2 cellular contexts compared by ENCODE assay signal in the genomic region with DNA sequence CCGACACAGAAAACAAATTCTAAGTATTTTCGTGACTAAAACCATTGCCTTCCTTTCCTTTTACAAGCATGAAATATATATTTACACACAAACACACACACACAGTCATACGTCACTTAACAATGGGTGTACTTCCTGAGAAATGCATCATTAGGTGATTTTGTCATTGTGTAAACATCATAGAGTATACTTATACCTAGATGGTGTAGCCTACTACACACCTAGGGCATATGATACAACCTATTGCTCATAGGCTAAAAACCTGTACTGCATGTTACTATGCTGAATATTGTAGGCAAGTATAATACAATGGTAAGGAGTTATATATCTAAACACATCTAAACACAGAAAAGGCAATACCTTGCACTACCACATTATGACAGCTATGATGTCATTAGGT.
A peak's percentile ranks its signal among the peaks of the same experiment; 100 is the strongest.
TF ChIP-seq lines count a peak whose summit lies in the region.

No MANE protein-coding gene starts in this region.

TF ChIP-seq in HepG2, 621 proteins besides CTCF, POLR2A, EP300 and RAD21:
- TF ChIP-seq, protein P1, sequence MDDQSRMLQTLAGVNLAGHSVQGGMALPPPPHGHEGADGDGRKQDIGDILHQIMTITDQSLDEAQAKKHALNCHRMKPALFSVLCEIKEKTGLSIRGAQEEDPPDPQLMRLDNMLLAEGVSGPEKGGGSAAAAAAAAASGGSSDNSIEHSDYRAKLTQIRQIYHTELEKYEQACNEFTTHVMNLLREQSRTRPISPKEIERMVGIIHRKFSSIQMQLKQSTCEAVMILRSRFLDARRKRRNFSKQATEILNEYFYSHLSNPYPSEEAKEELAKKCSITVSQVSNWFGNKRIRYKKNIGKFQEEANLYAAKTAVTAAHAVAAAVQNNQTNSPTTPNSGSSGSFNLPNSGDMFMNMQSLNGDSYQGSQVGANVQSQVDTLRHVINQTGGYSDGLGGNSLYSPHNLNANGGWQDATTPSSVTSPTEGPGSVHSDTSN (CRISPR knock-in tag; IDR thresholded peaks at IDR 0.05; ENCODE audit: borderline replicate concordance), result no peak
- TF ChIP-seq CREB1 (IDR thresholded peaks at IDR 0.05), result peak; percentile 11; the same call in 1 of the 2 replicates
- TF ChIP-seq CREB1 (CRISPR knock-in tag; IDR thresholded peaks at IDR 0.05), result no peak
- TF ChIP-seq ZSCAN22 (CRISPR knock-in tag; IDR thresholded peaks at IDR 0.05), result no peak
- TF ChIP-seq KDM5B (CRISPR knock-in tag; IDR thresholded peaks at IDR 0.05; ENCODE audit: borderline replicate concordance), result no peak
- TF ChIP-seq ZNF232 (CRISPR knock-in tag; IDR thresholded peaks at IDR 0.05; ENCODE audit: borderline replicate concordance), result no peak
- TF ChIP-seq ZNF737 (CRISPR knock-in tag; IDR thresholded peaks at IDR 0.05; ENCODE audit: borderline replicate concordance), result no peak
- TF ChIP-seq ZSCAN12 (CRISPR knock-in tag; IDR thresholded peaks at IDR 0.05), result no peak
- no peak for TF ChIP-seq ZSCAN21 (CRISPR knock-in tag; IDR thresholded peaks at IDR 0.05; ENCODE audit: borderline replicate concordance)
- peak; percentile 45 for TF ChIP-seq ATF7 (IDR thresholded peaks at IDR 0.05)
- no peak for TF ChIP-seq ATF7 (CRISPR knock-in tag; IDR thresholded peaks at IDR 0.05)

TF ChIP-seq in K562, 482 proteins besides CTCF, POLR2A, EP300 and RAD21:
- no peak for TF ChIP-seq ZFPM2 (CRISPR knock-in tag; IDR thresholded peaks at IDR 0.05)
- TF ChIP-seq HLTF (IDR thresholded peaks at IDR 0.05), result no peak
- TF ChIP-seq, protein P2, sequence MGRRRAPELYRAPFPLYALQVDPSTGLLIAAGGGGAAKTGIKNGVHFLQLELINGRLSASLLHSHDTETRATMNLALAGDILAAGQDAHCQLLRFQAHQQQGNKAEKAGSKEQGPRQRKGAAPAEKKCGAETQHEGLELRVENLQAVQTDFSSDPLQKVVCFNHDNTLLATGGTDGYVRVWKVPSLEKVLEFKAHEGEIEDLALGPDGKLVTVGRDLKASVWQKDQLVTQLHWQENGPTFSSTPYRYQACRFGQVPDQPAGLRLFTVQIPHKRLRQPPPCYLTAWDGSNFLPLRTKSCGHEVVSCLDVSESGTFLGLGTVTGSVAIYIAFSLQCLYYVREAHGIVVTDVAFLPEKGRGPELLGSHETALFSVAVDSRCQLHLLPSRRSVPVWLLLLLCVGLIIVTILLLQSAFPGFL (CRISPR knock-in tag; IDR thresholded peaks at IDR 0.05), result no peak
- TF ChIP-seq KLF6 (CRISPR knock-in tag; IDR thresholded peaks at IDR 0.05; ENCODE audit: borderline replicate concordance), result no peak
- TF ChIP-seq ZNF3 (CRISPR knock-in tag; IDR thresholded peaks at IDR 0.05), result no peak
- TF ChIP-seq ETS2 (tag; IDR thresholded peaks at IDR 0.05; ENCODE audit: borderline replicate concordance, poor library complexity, severe bottlenecking), result no peak
- TF ChIP-seq ILK (tag; IDR thresholded peaks at IDR 0.05; ENCODE audit: borderline replicate concordance, low read depth), result no peak
- no peak for TF ChIP-seq SMARCE1 (IDR thresholded peaks at IDR 0.05)
- TF ChIP-seq SP1 (CRISPR knock-in tag; IDR thresholded peaks at IDR 0.05), result no peak
- no peak for TF ChIP-seq NR1H2 (CRISPR knock-in tag; IDR thresholded peaks at IDR 0.05)
- TF ChIP-seq, protein P3, sequence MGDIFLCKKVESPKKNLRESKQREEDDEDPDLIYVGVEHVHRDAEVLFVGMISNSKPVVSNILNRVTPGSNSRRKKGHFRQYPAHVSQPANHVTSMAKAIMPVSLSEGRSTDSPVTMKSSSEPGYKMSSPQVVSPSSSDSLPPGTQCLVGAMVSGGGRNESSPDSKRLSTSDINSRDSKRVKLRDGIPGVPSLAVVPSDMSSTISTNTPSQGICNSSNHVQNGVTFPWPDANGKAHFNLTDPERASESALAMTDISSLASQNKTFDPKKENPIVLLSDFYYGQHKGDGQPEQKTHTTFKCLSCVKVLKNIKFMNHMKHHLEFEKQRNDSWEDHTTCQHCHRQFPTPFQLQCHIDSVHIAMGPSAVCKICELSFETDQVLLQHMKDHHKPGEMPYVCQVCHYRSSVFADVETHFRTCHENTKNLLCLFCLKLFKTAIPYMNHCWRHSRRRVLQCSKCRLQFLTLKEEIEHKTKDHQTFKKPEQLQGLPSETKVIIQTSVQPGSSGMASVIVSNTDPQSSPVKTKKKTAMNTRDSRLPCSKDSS (IDR thresholded peaks at IDR 0.05; ENCODE audit: low read depth, partially characterized antibody), result no peak
- TF ChIP-seq, protein P4, sequence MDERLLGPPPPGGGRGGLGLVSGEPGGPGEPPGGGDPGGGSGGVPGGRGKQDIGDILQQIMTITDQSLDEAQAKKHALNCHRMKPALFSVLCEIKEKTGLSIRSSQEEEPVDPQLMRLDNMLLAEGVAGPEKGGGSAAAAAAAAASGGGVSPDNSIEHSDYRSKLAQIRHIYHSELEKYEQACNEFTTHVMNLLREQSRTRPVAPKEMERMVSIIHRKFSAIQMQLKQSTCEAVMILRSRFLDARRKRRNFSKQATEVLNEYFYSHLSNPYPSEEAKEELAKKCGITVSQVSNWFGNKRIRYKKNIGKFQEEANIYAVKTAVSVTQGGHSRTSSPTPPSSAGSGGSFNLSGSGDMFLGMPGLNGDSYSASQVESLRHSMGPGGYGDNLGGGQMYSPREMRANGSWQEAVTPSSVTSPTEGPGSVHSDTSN (CRISPR knock-in tag; IDR thresholded peaks at IDR 0.05; ENCODE audit: low read depth), result no peak
- TF ChIP-seq, protein P4 (tag; conservative IDR thresholded peaks at IDR 0.05; ENCODE audit: low read depth), result no peak
- TF ChIP-seq, protein P5, sequence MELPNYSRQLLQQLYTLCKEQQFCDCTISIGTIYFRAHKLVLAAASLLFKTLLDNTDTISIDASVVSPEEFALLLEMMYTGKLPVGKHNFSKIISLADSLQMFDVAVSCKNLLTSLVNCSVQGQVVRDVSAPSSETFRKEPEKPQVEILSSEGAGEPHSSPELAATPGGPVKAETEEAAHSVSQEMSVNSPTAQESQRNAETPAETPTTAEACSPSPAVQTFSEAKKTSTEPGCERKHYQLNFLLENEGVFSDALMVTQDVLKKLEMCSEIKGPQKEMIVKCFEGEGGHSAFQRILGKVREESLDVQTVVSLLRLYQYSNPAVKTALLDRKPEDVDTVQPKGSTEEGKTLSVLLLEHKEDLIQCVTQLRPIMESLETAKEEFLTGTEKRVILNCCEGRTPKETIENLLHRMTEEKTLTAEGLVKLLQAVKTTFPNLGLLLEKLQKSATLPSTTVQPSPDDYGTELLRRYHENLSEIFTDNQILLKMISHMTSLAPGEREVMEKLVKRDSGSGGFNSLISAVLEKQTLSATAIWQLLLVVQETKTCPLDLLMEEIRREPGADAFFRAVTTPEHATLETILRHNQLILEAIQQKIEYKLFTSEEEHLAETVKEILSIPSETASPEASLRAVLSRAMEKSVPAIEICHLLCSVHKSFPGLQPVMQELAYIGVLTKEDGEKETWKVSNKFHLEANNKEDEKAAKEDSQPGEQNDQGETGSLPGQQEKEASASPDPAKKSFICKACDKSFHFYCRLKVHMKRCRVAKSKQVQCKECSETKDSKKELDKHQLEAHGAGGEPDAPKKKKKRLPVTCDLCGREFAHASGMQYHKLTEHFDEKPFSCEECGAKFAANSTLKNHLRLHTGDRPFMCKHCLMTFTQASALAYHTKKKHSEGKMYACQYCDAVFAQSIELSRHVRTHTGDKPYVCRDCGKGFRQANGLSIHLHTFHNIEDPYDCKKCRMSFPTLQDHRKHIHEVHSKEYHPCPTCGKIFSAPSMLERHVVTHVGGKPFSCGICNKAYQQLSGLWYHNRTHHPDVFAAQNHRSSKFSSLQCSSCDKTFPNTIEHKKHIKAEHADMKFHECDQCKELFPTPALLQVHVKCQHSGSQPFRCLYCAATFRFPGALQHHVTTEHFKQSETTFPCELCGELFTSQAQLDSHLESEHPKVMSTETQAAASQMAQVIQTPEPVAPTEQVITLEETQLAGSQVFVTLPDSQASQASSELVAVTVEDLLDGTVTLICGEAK (IDR thresholded peaks at IDR 0.05), result no peak
- TF ChIP-seq, protein P5 (CRISPR knock-in tag; IDR thresholded peaks at IDR 0.05), result no peak
- TF ChIP-seq HOXB6 (CRISPR knock-in tag; IDR thresholded peaks at IDR 0.05; ENCODE audit: borderline replicate concordance), result no peak
- no peak for TF ChIP-seq ZNF785 (CRISPR knock-in tag; IDR thresholded peaks at IDR 0.05)
- TF ChIP-seq, protein P6, sequence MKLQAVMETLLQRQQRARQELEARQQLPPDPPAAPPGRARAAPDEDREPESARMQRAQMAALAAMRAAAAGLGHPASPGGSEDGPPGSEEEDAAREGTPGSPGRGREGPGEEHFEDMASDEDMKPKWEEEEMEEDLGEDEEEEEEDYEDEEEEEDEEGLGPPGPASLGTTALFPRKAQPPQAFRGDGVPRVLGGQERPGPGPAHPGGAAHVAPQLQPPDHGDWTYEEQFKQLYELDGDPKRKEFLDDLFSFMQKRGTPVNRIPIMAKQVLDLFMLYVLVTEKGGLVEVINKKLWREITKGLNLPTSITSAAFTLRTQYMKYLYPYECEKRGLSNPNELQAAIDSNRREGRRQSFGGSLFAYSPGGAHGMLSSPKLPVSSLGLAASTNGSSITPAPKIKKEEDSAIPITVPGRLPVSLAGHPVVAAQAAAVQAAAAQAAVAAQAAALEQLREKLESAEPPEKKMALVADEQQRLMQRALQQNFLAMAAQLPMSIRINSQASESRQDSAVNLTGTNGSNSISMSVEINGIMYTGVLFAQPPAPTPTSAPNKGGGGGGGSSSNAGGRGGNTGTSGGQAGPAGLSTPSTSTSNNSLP (IDR thresholded peaks at IDR 0.05; ENCODE audit: borderline replicate concordance, low read depth, low read length), result no peak
- TF ChIP-seq FOXA1 (IDR thresholded peaks at IDR 0.05; ENCODE audit: borderline replicate concordance), result no peak
